24 cellular contexts compared by ENCODE assay signal in genomic region chr18:63997606-63998005, GRCh38. TPM values are rescaled to one million over a fixed set of nuclear protein-coding genes. Genes with fewer than 3 reads are reported as not detected.
"Had no signal": no experiment of that assay in that cellular context is flagged by ENCODE, and none has a peak within 500 bp of the region (broad histone marks: within the 10 kb centered on the region; RNA-seq: fewer than 3 reads in every experiment).

No MANE protein-coding gene starts in this region.

- H3K9me3 ChIP-seq: gastrocnemius medialis, right lobe of liver, upper lobe of right lung had no signal

- H3K4me3 ChIP-seq: gastrocnemius medialis, lower lobe of right lung, right lobe of liver, upper lobe of right lung had no signal

- H3K27me3 ChIP-seq: gastrocnemius medialis, right lobe of liver had no signal

- ATAC-seq: activated T-cell treated with anti-CD3 and anti-CD28 coated beads, Interleukin-2, amount 50 U/mL, for 72 hours; esophagus mucosa; gastrocnemius medialis; lower lobe of right lung; naive thymus-derived CD4-positive, alpha-beta T cell; right lobe of liver; stimulated activated naive B cell treated with anti-CD40 and anti-IgM and Interleukin-4, amounts not matched to agents 10 μg/mL and 1 μg/mL and 100 μg/mL, for 72 hours; upper lobe of right lung had no signal

- DNase-seq: activated CD4-positive, alpha-beta memory T cell treated with anti-CD3 and anti-CD28 coated beads, Interleukin-2, amount 10 ng/mL, durations not matched to agents 7 days and 5 days; activated CD4-positive, alpha-beta T cell treated with anti-CD3 and anti-CD28 coated beads for 48 hours; activated effector memory CD4-positive, alpha-beta T cell treated with Interleukin-2 at 50 U/mL for 16 hours; activated naive CD4-positive, alpha-beta T cell treated with anti-CD3 and anti-CD28 coated beads for 36 hours; activated naive CD8-positive, alpha-beta T cell treated with anti-CD3 and anti-CD28 coated beads, Interleukin-2, amount 10 ng/mL, durations not matched to agents 7 days and 5 days; activated T-cell treated with anti-CD3 and anti-CD28 coated beads, Interleukin-2, amount 50 U/mL, for 72 hours; amniotic stem cell; dermis blood vessel endothelial cell; effector CD8-positive, alpha-beta T cell; gastrocnemius medialis; hypothalamus; lower lobe of right lung; naive thymus-derived CD4-positive, alpha-beta T cell; occipital lobe; right lobe of liver; stimulated activated CD4-positive, alpha-beta T cell treated with anti-CD3 and anti-CD28 coated beads, Interleukin-15, amount 100 ng/mL, for 24 hours; stimulated activated CD8-positive, alpha-beta memory T cell treated with anti-CD3 and anti-CD28 coated beads, Interleukin-4, amount 100 ng/mL, for 48 hours; stimulated activated naive B cell treated with anti-CD40 and anti-IgM and Interleukin-4, amounts not matched to agents 10 μg/mL and 1 μg/mL and 100 μg/mL, for 72 hours; T-helper 9 cell; upper lobe of right lung had no signal

- H3K27ac ChIP-seq: gastrocnemius medialis, lower lobe of right lung, right lobe of liver, upper lobe of right lung had no signal

- FAIRE-seq: islet of Langerhans, small intestine had no signal

- H3K36me3 ChIP-seq: gastrocnemius medialis, lower lobe of right lung, right lobe of liver, upper lobe of right lung had no signal

- H3K4me1 ChIP-seq: gastrocnemius medialis, lower lobe of right lung, upper lobe of right lung had no signal

RNA-seq across cellular contexts. Expression of gene HMSD, which starts 48.5 kb away (rescaled TPM):
- total RNA-seq: activated naive CD8-positive, alpha-beta T cell treated with anti-CD3 and anti-CD28 coated beads, Interleukin-2, amount 10 ng/mL, durations not matched to agents 7 days and 5 days; dermis blood vessel endothelial cell; gastrocnemius medialis; mesenteric fat pad had no signal
- polyA plus RNA-seq: naive thymus-derived CD4-positive, alpha-beta T cell had no signal
